Comparison of ENCODE assay signal across 10 cellular contexts in the genomic region with DNA sequence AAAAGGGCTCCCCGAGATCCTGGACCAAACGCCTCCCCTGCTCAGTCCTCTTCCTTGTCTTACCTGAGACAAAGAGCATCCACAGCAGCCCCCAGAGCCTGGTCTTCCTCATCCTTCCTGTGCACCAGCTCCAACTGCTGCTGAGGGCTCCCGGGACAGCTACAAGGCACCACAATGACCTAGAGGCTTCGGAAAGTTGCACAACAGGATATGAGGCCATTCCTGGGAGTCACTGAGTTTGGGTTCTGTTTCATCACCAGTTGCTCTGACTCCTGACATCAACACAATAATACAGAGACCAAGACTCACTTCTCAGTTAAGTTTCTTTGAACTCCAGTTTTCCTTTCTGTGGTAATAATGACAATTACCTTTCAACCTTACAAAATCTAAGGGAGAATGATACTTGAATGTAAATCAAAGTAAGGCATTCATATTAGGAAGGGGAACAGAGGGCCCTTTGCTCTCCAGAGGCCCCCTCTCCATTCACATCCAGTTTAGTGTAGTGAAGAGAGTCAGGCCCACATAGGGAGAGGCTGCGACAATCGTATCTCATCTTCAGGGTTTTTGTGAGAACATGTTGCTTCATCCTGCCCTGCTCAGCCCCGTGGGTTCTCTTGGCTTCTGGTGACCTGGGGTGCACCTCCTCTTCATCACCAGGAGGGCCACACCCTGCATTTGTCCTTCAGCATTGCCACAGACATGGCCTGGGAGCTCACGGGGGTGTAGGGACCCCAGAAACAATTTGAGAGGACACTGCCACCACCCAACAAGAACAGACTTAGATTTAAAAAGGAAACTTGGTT. TPM values are rescaled to one million over a fixed set of nuclear protein-coding genes. Genes with fewer than 3 reads are reported as not detected.
A peak's percentile ranks its signal among the peaks of the same experiment; 100 is the strongest.
DNase-seq lines count a peak whose midpoint lies in the region; ATAC-seq and TF ChIP-seq lines count a peak whose summit lies in the region.
"Had no signal": no experiment of that assay in that cellular context is flagged by ENCODE, and none has a peak within 500 bp of the region (broad histone marks: within the 10 kb centered on the region; RNA-seq: fewer than 3 reads in every experiment).

TREM1 (minus strand) TSS at position 139 of the 803 bp plus-strand sequence; CDS start at position 112, 27 bp downstream.

- H3K27me3 Mint-ChIP-seq in nephron progenitor cell (ENCODE audit: low read depth, poor library complexity), result peaks cover 3% of the 10 kb centered on the region
- H3K27me3 Mint-ChIP-seq in activated CD8-positive, alpha-beta memory T cell treated with anti-CD3 and anti-CD28 coated beads, Interleukin-2, amount 10 ng/mL, durations not matched to agents 7 days and 5 days, result peaks cover 33% of the 10 kb centered on the region

- intact Hi-C loops in esophagus muscularis mucosa (cut with DNase I), result no loop called here

- no peaks in the 10 kb centered on the region for H3K36me3 ChIP-seq in esophagus muscularis mucosa
- no peaks in the 10 kb centered on the region for H3K36me3 ChIP-seq in HAP-1 (replicated peaks)

- H3K4me3 Mint-ChIP-seq in nephron progenitor cell, result no peak within 1 kb of the TSS
- no peak within 1 kb of the TSS for H3K4me3 Mint-ChIP-seq in activated CD8-positive, alpha-beta memory T cell treated with anti-CD3 and anti-CD28 coated beads, Interleukin-2, amount 10 ng/mL, durations not matched to agents 7 days and 5 days

- DNase-seq in DMS53 treated with DMSO at 0.1 percent for 48 hours (lab: John Stamatoyannopoulos, UW; ENCODE audit: unreplicated experiment), result peak; percentile 32
- peak; percentile 97 for DNase-seq in NB4 (ENCODE audit: low read depth)
- DNase-seq in esophagus muscularis mucosa (ENCODE audit: extremely low spot score), result peak; percentile 89
- no peak for DNase-seq in nephron progenitor cell
- no peak for DNase-seq in HAP-1 (ENCODE audit: low spot score in 2 of 2)
- DNase-seq in HEK293T (ENCODE audit: extremely low spot score), result no peak
- DNase-seq in activated CD8-positive, alpha-beta memory T cell treated with anti-CD3 and anti-CD28 coated beads, Interleukin-2, amount 10 ng/mL, durations not matched to agents 7 days and 5 days, result no peak
- DNase-seq: activated effector memory CD4-positive, alpha-beta T cell treated with anti-CD3 and anti-CD28 coated beads, Interleukin-2, amount 50 U/mL, for 16 hours; OCI-M1 had no signal

- CTCF ChIA-PET in HEK293T (lab: Yijun Ruan, JAX), result no interaction called here
- CTCF ChIA-PET in activated CD8-positive, alpha-beta memory T cell treated with anti-CD3 and anti-CD28 coated beads, Interleukin-2, amount 10 ng/mL, durations not matched to agents 7 days and 5 days (lab: Charles Lee), result no interaction called here

- 65% methylated on average over 8 of the region's 8 CpGs for WGBS in esophagus muscularis mucosa

- peaks cover 54% of the 10 kb centered on the region for H3K4me1 Mint-ChIP-seq in nephron progenitor cell
- H3K4me1 Mint-ChIP-seq in activated CD8-positive, alpha-beta memory T cell treated with anti-CD3 and anti-CD28 coated beads, Interleukin-2, amount 10 ng/mL, durations not matched to agents 7 days and 5 days, result peaks cover 3% of the 10 kb centered on the region

- in situ Hi-C loops in HAP-1 (cut with MboI; ENCODE audit: low sequenced_read_pairs), result no loop called here

- TF ChIP-seq EP300 in esophagus muscularis mucosa (IDR thresholded peaks at IDR 0.05), result no peak

- TF ChIP-seq CTCF in NB4 (IDR thresholded peaks at IDR 0.05; ENCODE audit: low read depth, low read length) (no peak), esophagus muscularis mucosa (IDR thresholded peaks at IDR 0.05) (no peak), nephron progenitor cell (IDR thresholded peaks at IDR 0.05) (no peak)

- peaks cover 0 to 10% (median 0%) of the 10 kb centered on the region in 4 donors for H3K4me1 ChIP-seq in esophagus muscularis mucosa
- H3K4me1 ChIP-seq in HAP-1, result peaks cover 13% of the 10 kb centered on the region

- POLR2A ChIA-PET in HEK293T (lab: Yijun Ruan, JAX), result no interaction called here

- H3K9me3 ChIP-seq in esophagus muscularis mucosa (no peaks in the 10 kb centered on the region), HAP-1 (no peaks in the 10 kb centered on the region)

- TF ChIP-seq POLR2A in NB4 (IDR thresholded peaks at IDR 0.05; ENCODE audit: extremely low read depth, insufficient read length) (no peak), esophagus muscularis mucosa (IDR thresholded peaks at IDR 0.05; ENCODE audit: low read depth) (no peak)

- peak within 1 kb of the TSS in 1 of 4 donors; percentile 32 for H3K27ac ChIP-seq in esophagus muscularis mucosa (replicated peaks in 1 of 4)

- H3K27ac Mint-ChIP-seq in nephron progenitor cell, result peak within 1 kb of the TSS; percentile 22
- H3K27ac Mint-ChIP-seq in activated CD8-positive, alpha-beta memory T cell treated with anti-CD3 and anti-CD28 coated beads, Interleukin-2, amount 10 ng/mL, durations not matched to agents 7 days and 5 days, result no peak within 1 kb of the TSS

- H3K4me3 ChIP-seq in NB4 (ENCODE audit: low read depth, low read length) (peak within 1 kb of the TSS; percentile 8), esophagus muscularis mucosa (no peak within 1 kb of the TSS), HAP-1 (no peak within 1 kb of the TSS)

- H3K27me3 ChIP-seq in esophagus muscularis mucosa, result peaks cover 0 to 8% (median 0%) of the 10 kb centered on the region in 4 donors
- no peaks in the 10 kb centered on the region for H3K27me3 ChIP-seq in HAP-1 (ENCODE audit: low read depth)

- no peaks in the 10 kb centered on the region for H3K36me3 Mint-ChIP-seq in nephron progenitor cell (ENCODE audit: low read depth)
- H3K36me3 Mint-ChIP-seq in activated CD8-positive, alpha-beta memory T cell treated with anti-CD3 and anti-CD28 coated beads, Interleukin-2, amount 10 ng/mL, durations not matched to agents 7 days and 5 days, result no peaks in the 10 kb centered on the region

- no peak for ATAC-seq in GM21576 (IDR thresholded peaks at IDR 0.05; ENCODE audit: unreplicated experiment)
- ATAC-seq in activated CD8-positive, alpha-beta memory T cell treated with anti-CD3 and anti-CD28 coated beads, Interleukin-2, amount 10 ng/mL, durations not matched to agents 7 days and 5 days, result no peak

- H3K9me3 Mint-ChIP-seq in nephron progenitor cell, result no peaks in the 10 kb centered on the region
- H3K9me3 Mint-ChIP-seq in activated CD8-positive, alpha-beta memory T cell treated with anti-CD3 and anti-CD28 coated beads, Interleukin-2, amount 10 ng/mL, durations not matched to agents 7 days and 5 days (ENCODE audit: low read depth), result no peaks in the 10 kb centered on the region

TF ChIP-seq in HEK293T, 16 proteins besides CTCF, POLR2A, EP300 and RAD21:
- no peak for TF ChIP-seq FOXM1 (IDR thresholded peaks at IDR 0.05; ENCODE audit: borderline replicate concordance)
- no peak for TF ChIP-seq ELF4 (IDR thresholded peaks at IDR 0.05)
- TF ChIP-seq PKNOX1 (IDR thresholded peaks at IDR 0.05), result no peak
- no peak for TF ChIP-seq CTBP1 (IDR thresholded peaks at IDR 0.05; ENCODE audit: borderline replicate concordance)
- no peak for TF ChIP-seq ZNF384 (IDR thresholded peaks at IDR 0.05)

RNA-seq across cellular contexts. Expression of gene TREM1, which starts in this region (rescaled TPM):
- 1 to 10 TPM; 1.1 to 9.3 (median 1.2) TPM for total RNA-seq in esophagus muscularis mucosa
- total RNA-seq in activated CD8-positive, alpha-beta memory T cell treated with anti-CD3 and anti-CD28 coated beads, Interleukin-2, amount 10 ng/mL, durations not matched to agents 7 days and 5 days, result not detected

Comparison
In these comparisons a context has a peak if more than half of its experiments do, and no peak if none do; other contexts are left out.
1. DNase-seq: peak in DMS53 treated with DMSO at 0.1 percent for 48 hours (single experiment), NB4 (single experiment) and esophagus muscularis mucosa (single experiment); none in nephron progenitor cell (single experiment), HAP-1 (0 of 2), HEK293T (single experiment) and activated CD8-positive, alpha-beta memory T cell treated with anti-CD3 and anti-CD28 coated beads, Interleukin-2, amount 10 ng/mL, durations not matched to agents 7 days and 5 days (single experiment).